34 cellular contexts compared by ENCODE assay signal in the genomic region with DNA sequence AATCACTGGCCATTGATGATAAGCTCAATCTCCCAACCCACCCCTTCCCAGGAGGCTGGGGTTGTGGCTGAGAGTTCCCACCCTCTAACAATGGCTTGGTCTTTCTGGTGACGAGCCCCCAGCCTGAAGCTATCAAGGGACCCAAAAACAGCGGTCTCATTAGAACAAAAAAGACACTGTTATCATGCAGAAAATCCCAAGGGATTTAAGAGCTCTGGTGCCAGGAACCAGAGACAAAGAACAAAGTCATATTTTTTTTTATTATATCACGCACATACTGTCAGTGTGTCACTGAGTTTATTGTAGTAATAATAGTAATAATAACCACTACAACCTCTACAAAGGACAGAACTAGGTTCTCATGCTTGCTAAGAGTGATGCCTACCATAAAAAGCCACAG. TPM values are rescaled to one million over a fixed set of nuclear protein-coding genes. Genes with fewer than 3 reads are reported as not detected.
"Had no signal": no experiment of that assay in that cellular context is flagged by ENCODE, and none has a peak within 500 bp of the region (broad histone marks: within the 10 kb centered on the region; RNA-seq: fewer than 3 reads in every experiment).

No MANE protein-coding gene starts in this region.

- H3K9me3 ChIP-seq: ascending aorta had no signal

- DNase-seq: activated CD4-positive, alpha-beta memory T cell treated with anti-CD3 and anti-CD28 coated beads, Interleukin-2, amount 10 ng/mL, durations not matched to agents 7 days and 5 days; activated CD4-positive, alpha-beta T cell treated with anti-CD3 and anti-CD28 coated beads for 1 hour; activated CD4-positive, alpha-beta T cell treated with anti-CD3 and anti-CD28 coated beads for 36 hours; activated CD4-positive, alpha-beta T cell treated with anti-CD3 and anti-CD28 coated beads for 48 hours; activated CD4-positive, alpha-beta T cell treated with anti-CD3 and anti-CD28 coated beads, Interleukin-2, amount 10 ng/mL, durations not matched to agents 7 days and 5 days; activated CD4-positive, alpha-beta T cell treated with anti-CD3 and anti-CD28 coated beads, Interleukin-2, amount 50 U/mL, for 48 hours; activated CD4-positive, CD25-positive, alpha-beta regulatory T cell; activated CD8-positive, alpha-beta memory T cell treated with anti-CD3 and anti-CD28 coated beads for 24 hours; activated CD8-positive, alpha-beta memory T cell treated with anti-CD3 and anti-CD28 coated beads, Interleukin-2, amount 10 ng/mL, durations not matched to agents 7 days and 5 days; activated CD8-positive, alpha-beta memory T cell treated with anti-CD3 and anti-CD28 coated beads, Interleukin-2, amount 50 U/mL, for 48 hours; activated CD8-positive, alpha-beta T cell treated with anti-CD3 and anti-CD28 coated beads, Interleukin-2, amount 10 ng/mL, durations not matched to agents 7 days and 5 days; activated effector memory CD4-positive, alpha-beta T cell treated with Interleukin-2 at 50 U/mL for 16 hours; activated gamma-delta T cell; activated naive CD4-positive, alpha-beta T cell treated with anti-CD3 and anti-CD28 coated beads, Interleukin-2, amount 10 ng/mL, durations not matched to agents 7 days and 5 days; activated naive CD4-positive, alpha-beta T cell treated with Interleukin-2 at 50 U/mL for 16 hours; activated naive CD8-positive, alpha-beta T cell treated with anti-CD3 and anti-CD28 coated beads, Interleukin-2, amount 10 ng/mL, durations not matched to agents 7 days and 5 days; activated naive CD8-positive, alpha-beta T cell treated with anti-CD3 and anti-CD28 coated beads, Interleukin-2, amount 50 U/mL, for 24 hours; activated T-cell treated with anti-CD3 and anti-CD28 coated beads, Interleukin-2, amount 50 U/mL, for 24 hours; activated T-cell treated with anti-CD3 and anti-CD28 coated beads, Interleukin-2, amount 50 U/mL, for 48 hours; amygdala; anterior cingulate cortex; caudate nucleus; cerebellar nuclear complex; T-helper 1 cell; T-helper 2 cell; T-helper 9 cell; WERI-Rb-1 had no signal

- H3K27me3 ChIP-seq: ascending aorta, cardiac muscle cell had no signal

- H3K27ac ChIP-seq: ascending aorta, cardiac muscle cell, WERI-Rb-1 had no signal

- H3K4me3 ChIP-seq: ascending aorta, cardiac muscle cell had no signal

- H3K36me3 ChIP-seq: ascending aorta, cardiac muscle cell, WERI-Rb-1 had no signal

- H3K4me1 ChIP-seq: ascending aorta had no signal

RNA-seq across cellular contexts. Expression of a gene that starts 43.9 kb away (rescaled TPM):
- total RNA-seq: activated CD4-positive, alpha-beta memory T cell treated with anti-CD3 and anti-CD28 coated beads, Interleukin-2, amount 10 ng/mL, durations not matched to agents 7 days and 5 days; activated CD4-positive, alpha-beta T cell treated with anti-CD3 and anti-CD28 coated beads for 36 hours; activated CD4-positive, alpha-beta T cell treated with anti-CD3 and anti-CD28 coated beads, Interleukin-2, amount 10 ng/mL, durations not matched to agents 7 days and 5 days; activated CD8-positive, alpha-beta memory T cell treated with anti-CD3 and anti-CD28 coated beads, Interleukin-2, amount 10 ng/mL, durations not matched to agents 7 days and 5 days; activated CD8-positive, alpha-beta T cell treated with anti-CD3 and anti-CD28 coated beads, Interleukin-2, amount 10 ng/mL, durations not matched to agents 7 days and 5 days; activated naive CD8-positive, alpha-beta T cell treated with anti-CD3 and anti-CD28 coated beads, Interleukin-2, amount 10 ng/mL, durations not matched to agents 7 days and 5 days; activated T-helper 2 cell treated with anti-CD3 and anti-CD28 coated beads, Interferon-gamma antibody, Interleukin-2, Interleukin-4, amounts not matched to agents 10 μg/mL and 5 μg/mL and 100 μg/mL, durations not matched to agents 14 hours and 24 hours and 36 hours; ascending aorta; bronchial epithelial cell; cardiac muscle cell; chondrocyte; WTC11 had no signal
- polyA plus RNA-seq: adipose tissue, cardiac muscle cell had no signal
